8 cellular contexts compared by ENCODE assay signal in the genomic region with DNA sequence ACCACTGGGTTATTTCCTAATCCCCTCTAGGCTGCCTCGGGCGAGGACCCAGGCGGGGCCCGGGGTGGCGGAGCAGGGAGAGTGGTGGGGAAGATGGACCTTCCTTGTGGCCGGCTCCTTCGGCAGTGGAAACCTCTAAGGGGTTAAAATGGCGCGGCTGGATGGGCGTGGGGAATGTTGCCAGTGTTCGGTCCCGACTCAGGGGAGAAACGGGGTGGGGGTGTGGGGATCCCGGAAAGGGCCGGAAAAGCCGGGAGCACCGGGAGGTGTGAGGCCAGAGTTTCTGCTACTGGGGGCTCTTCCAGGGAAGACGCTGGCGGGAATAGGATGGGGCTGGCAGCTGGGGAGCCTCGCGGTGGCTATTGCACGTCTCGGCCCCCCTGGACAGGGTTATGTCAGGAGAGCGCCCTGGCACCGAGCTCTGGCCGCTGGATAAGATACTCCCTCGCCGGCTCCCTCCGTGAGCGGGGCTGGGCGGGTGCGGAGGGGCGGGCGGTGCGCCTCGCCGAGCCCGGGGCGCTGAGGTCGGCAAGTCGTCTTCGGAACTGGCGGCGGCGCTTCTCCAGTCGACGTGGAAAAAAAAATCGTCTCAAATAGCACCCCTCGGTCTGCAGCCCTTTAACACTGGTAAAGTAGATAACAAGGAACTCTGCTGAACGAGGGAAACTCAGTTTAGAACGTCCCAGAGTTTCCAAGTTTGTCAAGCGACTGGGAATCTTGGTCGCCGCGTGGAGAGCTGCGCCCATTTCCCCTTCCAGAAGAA.
DNase-seq lines count a peak whose midpoint lies in the region; ATAC-seq, FAIRE-seq and TF ChIP-seq lines count a peak whose summit lies in the region.

No MANE protein-coding gene starts in this region.

- H3K27me3 ChIP-seq in GM23248 (replicated peaks; ENCODE audit: insufficient read depth) (no peaks in the 10 kb centered on the region), HepG2 (ENCODE audit: control insufficient read depth in 1 of 2, insufficient read depth in 2 of 2, low read length in 2 of 2) (peaks cover 3 to 34% of the 10 kb centered on the region in 2 experiments; a peak in 4 of 5 replicates), stomach (peaks cover 25 to 79% (median 70%) of the 10 kb centered on the region in 3 donors)

- H3K9me2 ChIP-seq in GM23248 (ENCODE audit: insufficient read depth) = no peaks in the 10 kb centered on the region

- peak overlapping the region; percentile 82 for H3K4me2 ChIP-seq in GM23248 (ENCODE audit: unreplicated experiment)
- H3K4me2 ChIP-seq in HepG2 (ENCODE audit: low read depth, low read length) = peak overlapping the region; percentile 99

- H3K4me3 ChIP-seq in GM23248 (peak overlapping the region; percentile 68), HepG2 (replicated peaks in 1 of 3; ENCODE audit: insufficient read depth in 1 of 3, low read depth in 2 of 3, low read length in 3 of 3) (peak overlapping the region; percentile 45 to 80 (median 71)), stomach (peak overlapping the region; percentile 26 to 50 (median 36))

- in situ Hi-C loops in GM23248 (cut with MboI) = no loop called here
- in situ Hi-C loops in HepG2 (cut with HindIII; ENCODE audit: extremely low pct_ligation_motif_present, low pct_unique_long_range_greater_than_20kb) = no loop called here

- CTCF ChIA-PET in RWPE1 (lab: Yijun Ruan, JAX) = interaction anchor here (0.7 to 1.1 kb wide), 2 partner anchors 133 to 782 kb away, joined by 3 read pairs; no protein-coding TSS in a partner anchor
- CTCF ChIA-PET in HepG2 (lab: Yijun Ruan, JAX; ENCODE audit: low intra/inter-chr PET ratio, low total read pairs) = no interaction called here

- TF ChIP-seq EP300 in HepG2 (IDR thresholded peaks at IDR 0.05; ENCODE audit: low read depth in 2 of 2, low read length in 2 of 2) (no peak), HepG2 (CRISPR knock-in tag; IDR thresholded peaks at IDR 0.05; ENCODE audit: borderline replicate concordance) (no peak), stomach (IDR thresholded peaks at IDR 0.05) (no peak)

- H4K20me1 ChIP-seq in GM23248 (ENCODE audit: insufficient read depth) = no peaks in the 10 kb centered on the region
- H4K20me1 ChIP-seq in HepG2 (ENCODE audit: insufficient read depth, low read length) = no peaks in the 10 kb centered on the region

- TF ChIP-seq RAD21 in HepG2 (CRISPR knock-in tag; IDR thresholded peaks at IDR 0.05) = no peak

- H3K79me2 ChIP-seq in GM23248 (ENCODE audit: insufficient read depth) = no peaks in the 10 kb centered on the region
- no peaks in the 10 kb centered on the region for H3K79me2 ChIP-seq in HepG2 (ENCODE audit: insufficient read depth, low read length)

- BruUV-seq in HepG2 (replicated peaks; lab: Mats Ljungman, UMichigan) = no TSS peak

- TF ChIP-seq CTCF in RWPE1 (conservative IDR thresholded peaks at IDR 0.05; ENCODE audit: low read depth) = no peak
- no peak for TF ChIP-seq CTCF in HepG2 (CRISPR knock-in tag; IDR thresholded peaks at IDR 0.05)
- no peak for TF ChIP-seq CTCF in stomach (IDR thresholded peaks at IDR 0.05)

- no peaks in the 10 kb centered on the region for H3K36me3 ChIP-seq in GM23248 (ENCODE audit: low read depth)
- H3K36me3 ChIP-seq in HepG2 (replicated peaks in 1 of 2; ENCODE audit: control insufficient read depth in 1 of 2, insufficient read depth in 2 of 2, low read length in 2 of 2) = no peaks in the 10 kb centered on the region
- no peaks in the 10 kb centered on the region for H3K36me3 ChIP-seq in stomach

- peaks cover 43% of the 10 kb centered on the region for H3K36me3 Mint-ChIP-seq in central memory CD8-positive, alpha-beta T cell (ENCODE audit: insufficient read depth)

- H3F3A ChIP-seq in GM23248 (ENCODE audit: insufficient read depth) = peaks cover 14% of the 10 kb centered on the region; the same call in 1 of the 2 replicates

- H3K27ac Mint-ChIP-seq in central memory CD8-positive, alpha-beta T cell (ENCODE audit: low read depth) = no peak overlapping the region

- intact Hi-C loops in HepG2 (cut with micrococcal nuclease; ENCODE audit: unreplicated experiment) (loop anchor here (10.0 kb wide), 1 partner anchor 55 kb away; no protein-coding TSS in a partner anchor), stomach (cut with DNase I; ENCODE audit: low total_unique reads) (no loop called here)

- ATAC-seq in central memory CD8-positive, alpha-beta T cell (replicated peaks; ENCODE audit: extremely low read depth, poor library complexity, severe bottlenecking) = no peak
- ATAC-seq in HepG2 (peak; percentile 46), HG03565 (IDR thresholded peaks at IDR 0.05; ENCODE audit: unreplicated experiment) (no peak)

- POLR2A ChIA-PET in RWPE1 (lab: Yijun Ruan, JAX; ENCODE audit: low non-redundant PET) = no interaction called here
- POLR2A ChIA-PET in HepG2 (lab: Yijun Ruan, JAX) = no interaction called here

- H3K27me3 Mint-ChIP-seq in central memory CD8-positive, alpha-beta T cell = peaks cover 71% of the 10 kb centered on the region

- peak; percentile 78 for DNase-seq in GM23248
- DNase-seq in RWPE1 (ENCODE audit: low spot score) = no peak
- peak in 1 of 2 donors; percentile 14 for DNase-seq in central memory CD8-positive, alpha-beta T cell (ENCODE audit: low spot score in 2 of 2)
- no peak for DNase-seq in HepG2 (ENCODE audit: low spot score)
- no peak for DNase-seq in stomach
- DNase-seq in dedifferentiated amniotic fluid mesenchymal stem cell (ENCODE audit: extremely low spot score) = no peak
- DNase-seq in 8988T = no peak

- FAIRE-seq in HepG2 (lab: Jason Lieb, UNC) = no peak

- H3K9me3 Mint-ChIP-seq in central memory CD8-positive, alpha-beta T cell = no peaks in the 10 kb centered on the region

- H3K9me3 ChIP-seq in GM23248 (ENCODE audit: low read depth) (no peaks in the 10 kb centered on the region), HepG2 (ENCODE audit: low read length) (no peaks in the 10 kb centered on the region), stomach (peaks cover 0 to 9% (median 0%) of the 10 kb centered on the region in 4 donors)

- H3K27ac ChIP-seq in GM23248 (peak overlapping the region; percentile 66), RWPE1 (peak overlapping the region; percentile 72), HepG2 (ENCODE audit: extremely low read length, insufficient read depth, low read length) (no peak overlapping the region), stomach (peak overlapping the region in 4 of 5 donors; percentile 7 to 34 (median 20))

- H2AFZ ChIP-seq in GM23248 (peak overlapping the region; percentile 87), HepG2 (ENCODE audit: low read length) (no peak overlapping the region)

- 1 to 6% methylated on average over 36 to 55 of the region's 56 CpGs for WGBS in GM23248 (ENCODE audit: low coverage in 1 of 2, low lambda C conversion rate in 2 of 2, missing lambda C conversion rate in 2 of 2), 2 experiments
- WGBS in HepG2 (ENCODE audit: low lambda C conversion rate) = 9% methylated on average over 32 of the region's 56 CpGs
- 2 to 3% (median 2%) methylated on average over 34 to 56 of the region's 56 CpGs for WGBS in stomach, 5 donors

- H3K4me1 ChIP-seq in GM23248 (ENCODE audit: insufficient read depth) (peaks cover 7% of the 10 kb centered on the region; the same call in 1 of the 2 replicates), HepG2 (ENCODE audit: insufficient read depth, low read length) (peaks cover 37% of the 10 kb centered on the region), stomach (peaks cover 31 to 64% (median 52%) of the 10 kb centered on the region in 4 donors)

- peaks cover 46% of the 10 kb centered on the region for H3K4me1 Mint-ChIP-seq in central memory CD8-positive, alpha-beta T cell

- TF ChIP-seq POLR2A in HepG2 (IDR thresholded peaks at IDR 0.05; ENCODE audit: insufficient read depth in 1 of 2, low read depth in 2 of 2, low read length in 2 of 2) (no peak), stomach (IDR thresholded peaks at IDR 0.05) (no peak)

- peak overlapping the region; percentile 68 for H3K4me3 Mint-ChIP-seq in central memory CD8-positive, alpha-beta T cell

- H3K9ac ChIP-seq in GM23248 = peak overlapping the region; percentile 75
- peak overlapping the region; percentile 55 for H3K9ac ChIP-seq in HepG2 (ENCODE audit: insufficient read depth, low read depth, low read length)

TF ChIP-seq in HepG2, 621 proteins besides CTCF, POLR2A, EP300 and RAD21 (continues in another document):
- TF ChIP-seq CREM (IDR thresholded peaks at IDR 0.05) (no peak), CREM (CRISPR knock-in tag; IDR thresholded peaks at IDR 0.05) (no peak), ZNF501 (CRISPR knock-in tag; IDR thresholded peaks at IDR 0.05) (no peak), NFYC (CRISPR knock-in tag; IDR thresholded peaks at IDR 0.05) (no peak), ZNF446 (CRISPR knock-in tag; IDR thresholded peaks at IDR 0.05) (no peak), ZNF652 (CRISPR knock-in tag; IDR thresholded peaks at IDR 0.05; ENCODE audit: borderline replicate concordance, low read depth) (no peak), SCMH1 (CRISPR knock-in tag; IDR thresholded peaks at IDR 0.05; ENCODE audit: borderline replicate concordance) (no peak), SALL2 (CRISPR knock-in tag; IDR thresholded peaks at IDR 0.05) (no peak), TSC22D2 (CRISPR knock-in tag; IDR thresholded peaks at IDR 0.05; ENCODE audit: borderline replicate concordance) (no peak), ZNF232 (CRISPR knock-in tag; IDR thresholded peaks at IDR 0.05; ENCODE audit: borderline replicate concordance) (no peak), BHLHE40 (IDR thresholded peaks at IDR 0.05; ENCODE audit: low read length) (no peak)
